In the genomic region with DNA sequence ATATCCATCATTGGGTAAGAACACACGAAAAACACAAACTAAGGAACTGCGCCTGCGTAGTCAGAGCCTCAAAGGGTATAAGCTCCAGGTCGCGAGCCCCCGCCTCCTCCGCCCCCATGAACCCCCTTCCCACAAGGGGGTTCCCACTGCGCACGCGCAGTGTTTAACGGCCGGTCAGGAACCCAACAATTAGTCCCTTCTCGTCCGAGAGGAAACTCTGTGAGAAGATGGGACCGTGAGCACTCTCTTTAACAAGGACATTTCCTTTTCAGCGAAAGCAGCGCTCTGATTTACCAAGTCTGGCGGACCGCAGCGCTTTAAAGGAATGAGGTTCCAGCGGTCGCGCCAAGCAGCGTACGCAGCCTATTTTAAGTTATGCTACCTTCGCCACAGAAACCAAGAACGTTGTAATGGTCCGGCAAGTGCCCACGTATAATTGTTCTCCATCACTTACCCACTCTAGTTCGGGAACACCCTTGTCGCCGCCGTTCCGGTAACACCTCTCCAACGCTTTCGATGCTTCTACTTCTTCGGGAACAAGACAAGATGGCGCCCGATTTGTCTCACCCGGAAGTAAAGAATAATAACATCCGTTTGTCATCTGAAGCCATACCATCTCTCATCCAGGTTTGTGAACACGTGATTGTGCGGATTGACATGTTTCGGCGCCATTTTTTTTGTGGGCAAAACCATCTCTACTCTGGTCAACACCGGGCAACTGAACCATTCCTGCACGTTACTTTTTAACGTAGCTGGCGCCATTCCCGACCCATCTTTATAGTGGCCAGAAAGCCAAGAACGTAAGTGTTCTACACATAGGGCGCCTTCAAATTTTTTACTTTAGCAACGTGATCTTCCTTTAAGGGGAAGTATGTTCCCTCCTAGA, we compare ENCODE assay signal across 8 cellular contexts. TPM values are rescaled to one million over a fixed set of nuclear protein-coding genes. Genes with fewer than 3 reads are reported as not detected.
A peak's percentile ranks its signal among the peaks of the same experiment; 100 is the strongest.
DNase-seq lines count a peak whose midpoint lies in the region; ATAC-seq and TF ChIP-seq lines count a peak whose summit lies in the region.

A gene with protein sequence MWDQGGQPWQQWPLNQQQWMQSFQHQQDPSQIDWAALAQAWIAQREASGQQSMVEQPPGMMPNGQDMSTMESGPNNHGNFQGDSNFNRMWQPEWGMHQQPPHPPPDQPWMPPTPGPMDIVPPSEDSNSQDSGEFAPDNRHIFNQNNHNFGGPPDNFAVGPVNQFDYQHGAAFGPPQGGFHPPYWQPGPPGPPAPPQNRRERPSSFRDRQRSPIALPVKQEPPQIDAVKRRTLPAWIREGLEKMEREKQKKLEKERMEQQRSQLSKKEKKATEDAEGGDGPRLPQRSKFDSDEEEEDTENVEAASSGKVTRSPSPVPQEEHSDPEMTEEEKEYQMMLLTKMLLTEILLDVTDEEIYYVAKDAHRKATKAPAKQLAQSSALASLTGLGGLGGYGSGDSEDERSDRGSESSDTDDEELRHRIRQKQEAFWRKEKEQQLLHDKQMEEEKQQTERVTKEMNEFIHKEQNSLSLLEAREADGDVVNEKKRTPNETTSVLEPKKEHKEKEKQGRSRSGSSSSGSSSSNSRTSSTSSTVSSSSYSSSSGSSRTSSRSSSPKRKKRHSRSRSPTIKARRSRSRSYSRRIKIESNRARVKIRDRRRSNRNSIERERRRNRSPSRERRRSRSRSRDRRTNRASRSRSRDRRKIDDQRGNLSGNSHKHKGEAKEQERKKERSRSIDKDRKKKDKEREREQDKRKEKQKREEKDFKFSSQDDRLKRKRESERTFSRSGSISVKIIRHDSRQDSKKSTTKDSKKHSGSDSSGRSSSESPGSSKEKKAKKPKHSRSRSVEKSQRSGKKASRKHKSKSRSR (minus strand): TSS at position 548 of the 886 bp plus-strand sequence. CDS start 10,649 bp downstream, outside the sequence.

- H3K9me3 ChIP-seq in T-helper 17 cell (ENCODE audit: control insufficient read depth, low read length, poor library complexity, severe bottlenecking) (no peaks in the 10 kb centered on the region), left ventricle myocardium inferior (replicated peaks) (no peaks in the 10 kb centered on the region)

- H3K36me3 ChIP-seq in left ventricle myocardium inferior: no peaks in the 10 kb centered on the region

- peak within 1 kb of the TSS; percentile 90 for H3K4me3 ChIP-seq in left ventricle myocardium inferior

- H3K27me3 ChIP-seq in left ventricle myocardium inferior (ENCODE audit: low read depth): no peaks in the 10 kb centered on the region

- H3K27me3 Mint-ChIP-seq in T-helper 17 cell: no peaks in the 10 kb centered on the region
- H3K27me3 Mint-ChIP-seq in progenitor cell of endocrine pancreas: no peaks in the 10 kb centered on the region

- intact Hi-C loops in left ventricle myocardium inferior (cut with micrococcal nuclease): no loop called here

- DNase-seq in NCI-H1694 treated with DMSO at 0.1 percent for 48 hours (lab: John Stamatoyannopoulos, UW): peak; percentile 98
- peak; percentile 75 to 84 (median 83) for DNase-seq in T-helper 17 cell
- DNase-seq in amygdala (lab: John Stamatoyannopoulos, UW): peak; percentile 55 to 99 (median 87)
- DNase-seq in left ventricle myocardium inferior: peak; percentile 74
- peak; percentile 69 for DNase-seq in progenitor cell of endocrine pancreas (ENCODE audit: low spot score, unreplicated experiment)
- DNase-seq in ureter (ENCODE audit: low spot score): peak; percentile 95

- H3K27ac Mint-ChIP-seq in T-helper 17 cell (peak within 1 kb of the TSS; percentile 98), progenitor cell of endocrine pancreas (peak within 1 kb of the TSS; percentile 99)

- H3K4me1 Mint-ChIP-seq in T-helper 17 cell (peaks cover 45% of the 10 kb centered on the region), progenitor cell of endocrine pancreas (ENCODE audit: low read depth) (peaks cover 38% of the 10 kb centered on the region)

- peak; percentile 72 for TF ChIP-seq POLR2A in GM15510 (IDR thresholded peaks at IDR 0.05; ENCODE audit: borderline replicate concordance, extremely low read depth, insufficient read length)

- TF ChIP-seq CTCF in left ventricle myocardium inferior (IDR thresholded peaks at IDR 0.05; ENCODE audit: borderline replicate concordance): no peak
- TF ChIP-seq CTCF in progenitor cell of endocrine pancreas (IDR thresholded peaks at IDR 0.05; ENCODE audit: unreplicated experiment): no peak

- H3K36me3 Mint-ChIP-seq in T-helper 17 cell (ENCODE audit: low read depth) (peaks cover 5% of the 10 kb centered on the region), progenitor cell of endocrine pancreas (ENCODE audit: insufficient read depth) (peaks cover 6% of the 10 kb centered on the region)

- ATAC-seq in HG02885 (IDR thresholded peaks at IDR 0.05; ENCODE audit: poor library complexity, unreplicated experiment) (peak; percentile 85), T-helper 17 cell (peak; percentile 83)

- H3K4me3 Mint-ChIP-seq in T-helper 17 cell: peak within 1 kb of the TSS; percentile 99
- H3K4me3 Mint-ChIP-seq in progenitor cell of endocrine pancreas (ENCODE audit: low read depth): peak within 1 kb of the TSS; percentile 96

- H3K27ac ChIP-seq in left ventricle myocardium inferior (replicated peaks): peak within 1 kb of the TSS; percentile 96

- no peaks in the 10 kb centered on the region for H3K9me3 Mint-ChIP-seq in progenitor cell of endocrine pancreas (ENCODE audit: low read depth)

- H3K4me1 ChIP-seq in left ventricle myocardium inferior: peaks cover 85% of the 10 kb centered on the region

RNA-seq across cellular contexts. Expression of the gene that starts here (rescaled TPM):
- total RNA-seq in T-helper 17 cell: 100 to 1,000 TPM; 266 to 276 TPM
- 52.0 TPM for total RNA-seq in left ventricle myocardium inferior
- total RNA-seq in progenitor cell of endocrine pancreas: 207 and 213 TPM in 2 replicates
- total RNA-seq in ureter: 133 TPM

Comparison
In these comparisons a context has a peak if more than half of its experiments do, and no peak if none do; other contexts are left out.
1. Peak in every context shown above with its lines: DNase-seq, ATAC-seq, H3K4me3 ChIP-seq and H3K27ac ChIP-seq.